In genomic region chr6:41779793-41780622, GRCh38 we compare ENCODE assay signal across 1 cellular context.
A peak's percentile ranks its signal among the peaks of the same experiment; 100 is the strongest.
TF ChIP-seq lines count a peak whose summit lies in the region.

TSS of gene FRS3 (minus strand) at chr6:41779900. CDS start at chr6:41776987, 2,913 bp downstream.

TF ChIP-seq in K562, 482 proteins besides CTCF, POLR2A, EP300 and RAD21 (continued from another document and continues in another):
- 0 out of 2 replicates have a peak, but pooled peaks have one; percentile 28 for TF ChIP-seq MXI1 (IDR thresholded peaks at IDR 0.05; ENCODE audit: low read depth, low read length)
- TF ChIP-seq POU5F1 (IDR thresholded peaks at IDR 0.05; ENCODE audit: borderline replicate concordance, low read depth, low read length, partially characterized antibody) = no peak
- peak in 1 of 2 experiments; percentile 99; a peak in 2 of 4 replicates for TF ChIP-seq ZNF639 (CRISPR knock-in tag; conservative IDR thresholded peaks at IDR 0.05 in 1 of 2, IDR thresholded peaks at IDR 0.05 in 1 of 2)
- no peak for TF ChIP-seq HOMEZ (CRISPR knock-in tag; IDR thresholded peaks at IDR 0.05)
- no peak for TF ChIP-seq NCOA6 (IDR thresholded peaks at IDR 0.05)
- no peak for TF ChIP-seq ZNF445 (CRISPR knock-in tag; IDR thresholded peaks at IDR 0.05; ENCODE audit: low read depth)
- no peak for TF ChIP-seq ASH1L (IDR thresholded peaks at IDR 0.05; ENCODE audit: borderline replicate concordance, low read depth, partially characterized antibody)
- peak; percentile 60; the same call in 1 of the 2 replicates for TF ChIP-seq NBN (IDR thresholded peaks at IDR 0.05; ENCODE audit: low read depth)
- TF ChIP-seq CBX2 (IDR thresholded peaks at IDR 0.05; ENCODE audit: insufficient read depth, low read length, poor library complexity, severe bottlenecking) = no peak
- no peak for TF ChIP-seq MECOM (CRISPR knock-in tag; IDR thresholded peaks at IDR 0.05)
- TF ChIP-seq EZH2 (IDR thresholded peaks at IDR 0.05; ENCODE audit: borderline replicate concordance, low read depth, low read length) = no peak
- TF ChIP-seq MCM7 (IDR thresholded peaks at IDR 0.05) = no peak
- no peak for TF ChIP-seq RFX5 (IDR thresholded peaks at IDR 0.05; ENCODE audit: low read depth, low read length)
- 0 out of 2 replicates have a peak, but pooled peaks have one; percentile 12 for TF ChIP-seq KLF16 (IDR thresholded peaks at IDR 0.05)
- no peak for TF ChIP-seq JUNB (CRISPR knock-in tag; conservative IDR thresholded peaks at IDR 0.05)
- no peak for TF ChIP-seq FOXA1 (IDR thresholded peaks at IDR 0.05; ENCODE audit: borderline replicate concordance)
- TF ChIP-seq HDAC3 (IDR thresholded peaks at IDR 0.05; ENCODE audit: borderline replicate concordance, partially characterized antibody) = no peak
- no peak for TF ChIP-seq E2F8 (IDR thresholded peaks at IDR 0.05; ENCODE audit: low read depth, partially characterized antibody)
- TF ChIP-seq NCOA4 (IDR thresholded peaks at IDR 0.05; ENCODE audit: partially characterized antibody) = no peak
- no peak for TF ChIP-seq BCL6 (CRISPR knock-in tag; IDR thresholded peaks at IDR 0.05)
- TF ChIP-seq RBM17 (IDR thresholded peaks at IDR 0.05; ENCODE audit: borderline replicate concordance, low read depth, low read length) = no peak
- no peak for TF ChIP-seq CSDE1 (IDR thresholded peaks at IDR 0.05)
- no peak for TF ChIP-seq CBX8 (IDR thresholded peaks at IDR 0.05; ENCODE audit: borderline replicate concordance, extremely low read depth, low read depth, low read length, poor library complexity, severe bottlenecking)
- TF ChIP-seq ZNF696 (CRISPR knock-in tag; conservative IDR thresholded peaks at IDR 0.05) = no peak
- TF ChIP-seq CCAR2 (IDR thresholded peaks at IDR 0.05; ENCODE audit: low read depth, low read length) = no peak
- TF ChIP-seq THRAP3 (IDR thresholded peaks at IDR 0.05; ENCODE audit: borderline replicate concordance) = no peak
- peak; percentile 1 to 84; a peak in 1 of 4 replicates for TF ChIP-seq TEAD1 (CRISPR knock-in tag; IDR thresholded peaks at IDR 0.05)
- no peak for TF ChIP-seq NR3C1 (CRISPR knock-in tag; IDR thresholded peaks at IDR 0.05)
- no peak for TF ChIP-seq COPS2 (conservative IDR thresholded peaks at IDR 0.05)
- peak; percentile 38; the same call in 1 of the 2 replicates for TF ChIP-seq TOE1 (IDR thresholded peaks at IDR 0.05; ENCODE audit: borderline replicate concordance)
- TF ChIP-seq TOE1 (CRISPR knock-in tag; IDR thresholded peaks at IDR 0.05; ENCODE audit: borderline replicate concordance, low read depth) = no peak
- no peak for TF ChIP-seq ZNF444 (CRISPR knock-in tag; IDR thresholded peaks at IDR 0.05)
- 0 out of 2 replicates have a peak, but pooled peaks have one; percentile 13 for TF ChIP-seq MTA2 (IDR thresholded peaks at IDR 0.05; ENCODE audit: low read depth)
- TF ChIP-seq MYNN (IDR thresholded peaks at IDR 0.05) = no peak; the same call in 1 of the 2 replicates
- TF ChIP-seq MYNN (CRISPR knock-in tag; IDR thresholded peaks at IDR 0.05) = no peak
- TF ChIP-seq FOXJ2 (tag; IDR thresholded peaks at IDR 0.05) = 0 out of 2 replicates have a peak, but pooled peaks have one; percentile 17
- TF ChIP-seq ZBTB7A (IDR thresholded peaks at IDR 0.05; ENCODE audit: borderline replicate concordance, control insufficient read depth, low read depth, low read length) = peak; percentile 90
- no peak for TF ChIP-seq CUX1 (CRISPR knock-in tag; IDR thresholded peaks at IDR 0.05)
- no peak for TF ChIP-seq KLF1 (tag; IDR thresholded peaks at IDR 0.05)
- no peak for TF ChIP-seq POLR3A (IDR thresholded peaks at IDR 0.05; ENCODE audit: borderline replicate concordance, extremely low read depth, insufficient read depth, insufficient read length)
- no peak for TF ChIP-seq SMAD1 (IDR thresholded peaks at IDR 0.05; ENCODE audit: low read depth, low read length, partially characterized antibody)
- no peak for TF ChIP-seq BRF1 (IDR thresholded peaks at IDR 0.05; ENCODE audit: borderline replicate concordance, extremely low read depth, insufficient read length)
- peak; percentile 45; the same call in 1 of the 2 replicates for TF ChIP-seq PHF8 (IDR thresholded peaks at IDR 0.05; ENCODE audit: borderline replicate concordance, low read length)
- TF ChIP-seq ZBTB33 (CRISPR knock-in tag; IDR thresholded peaks at IDR 0.05) = peak; percentile 85
- no peak for TF ChIP-seq REST (CRISPR knock-in tag; IDR thresholded peaks at IDR 0.05; ENCODE audit: low read depth)
- no peak for TF ChIP-seq DACH1 (IDR thresholded peaks at IDR 0.05; ENCODE audit: partially characterized antibody)
- TF ChIP-seq GTF2A2 (tag; IDR thresholded peaks at IDR 0.05) = no peak
- TF ChIP-seq MCM2 (IDR thresholded peaks at IDR 0.05; ENCODE audit: low read depth) = no peak
- TF ChIP-seq STAT5B (CRISPR knock-in tag; IDR thresholded peaks at IDR 0.05) = no peak
- TF ChIP-seq LCOR (CRISPR knock-in tag; IDR thresholded peaks at IDR 0.05) = peak; percentile 93
- no peak for TF ChIP-seq BDP1 (IDR thresholded peaks at IDR 0.05; ENCODE audit: insufficient read depth, insufficient read length)
- TF ChIP-seq MEF2D (tag; conservative IDR thresholded peaks at IDR 0.05; ENCODE audit: low read depth) = no peak
- TF ChIP-seq NELFE (IDR thresholded peaks at IDR 0.05; ENCODE audit: insufficient read depth, insufficient read length) = no peak
- peak; percentile 56; the same call in 1 of the 2 replicates for TF ChIP-seq MTA1 (IDR thresholded peaks at IDR 0.05; ENCODE audit: borderline replicate concordance)
- TF ChIP-seq ZNF41 (CRISPR knock-in tag; conservative IDR thresholded peaks at IDR 0.05) = no peak
- TF ChIP-seq SP1 (CRISPR knock-in tag; IDR thresholded peaks at IDR 0.05) = peak; percentile 99
- TF ChIP-seq ZFP36 (IDR thresholded peaks at IDR 0.05; ENCODE audit: low read depth, low read length, partially characterized antibody) = no peak
- TF ChIP-seq ARNT (IDR thresholded peaks at IDR 0.05) = peak in 1 of 2 experiments; percentile 17; a peak in 1 of 4 replicates
- TF ChIP-seq SAP30 (IDR thresholded peaks at IDR 0.05; ENCODE audit: borderline replicate concordance, insufficient read depth, low read depth, low read length, poor library complexity, severe bottlenecking) = no peak
- TF ChIP-seq ZKSCAN8 (CRISPR knock-in tag; IDR thresholded peaks at IDR 0.05) = no peak
